ENCODE assay signal across 24 cellular contexts in genomic region chr1:61552630-61553029, GRCh38.
"Had no signal": no experiment of that assay in that cellular context is flagged by ENCODE, and none has a peak within 500 bp of the region (broad histone marks: within the 10 kb centered on the region; RNA-seq: fewer than 3 reads in every experiment).

No MANE protein-coding gene starts in this region.

- H3K4me3 ChIP-seq: colonic mucosa, coronary artery, dorsolateral prefrontal cortex, esophagus muscularis mucosa, esophagus squamous epithelium, gastrocnemius medialis, gastroesophageal sphincter, heart left ventricle, heart right ventricle had no signal

- H3K9me3 ChIP-seq: colonic mucosa, gastrocnemius medialis had no signal

- H3K36me3 ChIP-seq: colonic mucosa, esophagus muscularis mucosa, esophagus squamous epithelium, gastrocnemius medialis, gastroesophageal sphincter, heart left ventricle, heart right ventricle had no signal

- H3K27ac ChIP-seq: colonic mucosa, coronary artery, dorsolateral prefrontal cortex, epithelial cell of prostate, esophagus muscularis mucosa, esophagus squamous epithelium, foreskin keratinocyte, gastrocnemius medialis, gastroesophageal sphincter, heart left ventricle, heart right ventricle had no signal

- H3K27me3 ChIP-seq: colonic mucosa, esophagus muscularis mucosa, esophagus squamous epithelium, foreskin keratinocyte, gastrocnemius medialis, gastroesophageal sphincter, heart left ventricle, heart right ventricle had no signal

- H3K4me1 ChIP-seq: colonic mucosa, esophagus muscularis mucosa, esophagus squamous epithelium, foreskin keratinocyte, gastrocnemius medialis, gastroesophageal sphincter, heart left ventricle, heart right ventricle had no signal

- ATAC-seq: effector memory CD8-positive, alpha-beta T cell; esophagus mucosa; foreskin keratinocyte; gastrocnemius medialis; gastroesophageal sphincter; heart left ventricle; heart right ventricle had no signal

- DNase-seq: colonic mucosa; cortex of kidney; dermis blood vessel endothelial cell; dorsolateral prefrontal cortex; effector CD4-positive, alpha-beta T cell; effector CD8-positive, alpha-beta T cell; effector memory CD4-positive, alpha-beta T cell; effector memory CD8-positive, alpha-beta T cell; endodermal cell; erythroblast; esophagus squamous epithelium; foreskin fibroblast; foreskin keratinocyte; foreskin melanocyte; gastrocnemius medialis; glutamatergic neuron; head of caudate nucleus; heart left ventricle; heart right ventricle had no signal
